8 cellular contexts compared by ENCODE assay signal in genomic region chr13:46796129-46796514, GRCh38. TPM values are rescaled to one million over a fixed set of nuclear protein-coding genes. Genes with fewer than 3 reads are reported as not detected.
DNase-seq lines count a peak whose midpoint lies in the region; ATAC-seq and TF ChIP-seq lines count a peak whose summit lies in the region.

No MANE protein-coding gene starts in this region.

- H3K4me3 ChIP-seq in HCT116 (replicated peaks in 1 of 2; ENCODE audit: low read depth in 1 of 2, low read length in 2 of 2) (peak overlapping the region; percentile 63 to 78), right cardiac atrium (ENCODE audit: low read length) (peak overlapping the region; percentile 56), skeletal muscle tissue (ENCODE audit: low read length in 3 of 3) (peak overlapping the region; percentile 95 to 98 (median 97))

- H3K9me3 Mint-ChIP-seq in activated CD4-positive, alpha-beta memory T cell treated with anti-CD3 and anti-CD28 coated beads for 36 hours: no peaks in the 10 kb centered on the region

- H3K9ac ChIP-seq in HCT116 (ENCODE audit: low read length) (peak overlapping the region; percentile 83), skeletal muscle tissue (ENCODE audit: low read depth in 1 of 3, low read length in 3 of 3) (peak overlapping the region; percentile 92 to 97 (median 93))

- H4K20me1 ChIP-seq in HCT116 (ENCODE audit: insufficient read depth): no peaks in the 10 kb centered on the region

- POLR2A ChIA-PET in HCT116 (lab: Charles Lee): no interaction called here
- POLR2A ChIA-PET in activated CD4-positive, alpha-beta memory T cell treated with anti-CD3 and anti-CD28 coated beads for 36 hours (lab: Charles Lee): no interaction called here
- POLR2A ChIA-PET in HEK293T (lab: Yijun Ruan, JAX): interaction anchor here (0.7 kb wide), 1 partner anchor 17 kb away, joined by 3 read pairs; no protein-coding TSS in a partner anchor

- WGBS in right cardiac atrium: 66% methylated on average over 5 of the region's 5 CpGs

- no peak for TF ChIP-seq CTCF in HCT116 (IDR thresholded peaks at IDR 0.05 in 2 of 3, conservative IDR thresholded peaks at IDR 0.05 in 1 of 3; ENCODE audit: borderline replicate concordance in 1 of 3, insufficient read depth in 1 of 3, low read depth in 2 of 3, low read length in 2 of 3)

- CTCF ChIA-PET in HCT116 (lab: Charles Lee): no interaction called here
- CTCF ChIA-PET in activated CD4-positive, alpha-beta memory T cell treated with anti-CD3 and anti-CD28 coated beads for 36 hours (lab: Charles Lee): no interaction called here
- CTCF ChIA-PET in HEK293T (lab: Yijun Ruan, JAX): no interaction called here

- H3K4me1 Mint-ChIP-seq in activated CD4-positive, alpha-beta memory T cell treated with anti-CD3 and anti-CD28 coated beads for 36 hours (ENCODE audit: low read depth): peaks cover 38% of the 10 kb centered on the region

- no peaks in the 10 kb centered on the region for H3K9me3 ChIP-seq in HCT116 (ENCODE audit: control insufficient read depth in 1 of 2, insufficient read depth in 1 of 2, low read depth in 1 of 2, low read length in 2 of 2)
- H3K9me3 ChIP-seq in right cardiac atrium (ENCODE audit: control insufficient read depth, low read length): no peaks in the 10 kb centered on the region
- no peaks in the 10 kb centered on the region for H3K9me3 ChIP-seq in skeletal muscle tissue (ENCODE audit: control insufficient read depth in 3 of 3, low read length in 3 of 3)

- peaks cover 10% of the 10 kb centered on the region for H3K36me3 Mint-ChIP-seq in activated CD4-positive, alpha-beta memory T cell treated with anti-CD3 and anti-CD28 coated beads for 36 hours

- ATAC-seq in HCT116 (no peak), right cardiac atrium (no peak)

- no peak for TF ChIP-seq POLR2A in HCT116 (IDR thresholded peaks at IDR 0.05; ENCODE audit: borderline replicate concordance, extremely low read depth, insufficient read depth, insufficient read length)

- no TSS peak for BruUV-seq in HCT116 (replicated peaks; lab: Mats Ljungman, UMichigan)

- RAD21 ChIA-PET in HCT116 (lab: Charles Lee; ENCODE audit: low non-redundant PET in 1 of 2, low total read pairs in 2 of 2, uncharacterized antibody in 2 of 2, unreplicated experiment in 2 of 2): interaction anchor here in 1 of 2 experiments (0.9 kb wide), 1 partner anchor 30 kb away, joined by 3 read pairs; no protein-coding TSS in a partner anchor

- no peak overlapping the region for H2AFZ ChIP-seq in HCT116 (ENCODE audit: low read depth, low read length, poor library complexity, severe bottlenecking)

- H3K79me2 ChIP-seq in HCT116 (ENCODE audit: insufficient read depth, low read length): peaks cover 56% of the 10 kb centered on the region

- TF ChIP-seq RAD21 in HCT116 (IDR thresholded peaks at IDR 0.05; ENCODE audit: low read depth): no peak

- peak overlapping the region; percentile 95 for H3K4me3 Mint-ChIP-seq in activated CD4-positive, alpha-beta memory T cell treated with anti-CD3 and anti-CD28 coated beads for 36 hours

- DNase-seq in HCT116 (ENCODE audit: low read depth, low spot score) (no peak), right cardiac atrium (no peak), RKO (ENCODE audit: low spot score) (no peak), mucosa of gallbladder (ENCODE audit: low spot score) (no peak), C1 segment of cervical spinal cord (lab: John Stamatoyannopoulos, UW) (no peak), HEK293T (ENCODE audit: extremely low spot score) (no peak)
- DNase-seq in activated CD4-positive, alpha-beta memory T cell treated with anti-CD3 and anti-CD28 coated beads for 36 hours: no peak

- peak overlapping the region; percentile 96 for H3K27ac Mint-ChIP-seq in activated CD4-positive, alpha-beta memory T cell treated with anti-CD3 and anti-CD28 coated beads for 36 hours

- H3K9me2 ChIP-seq in HCT116 (ENCODE audit: insufficient read depth): no peaks in the 10 kb centered on the region

- H3K27me3 ChIP-seq in HCT116 (ENCODE audit: insufficient read depth, low read length) (no peaks in the 10 kb centered on the region), right cardiac atrium (ENCODE audit: control insufficient read depth, insufficient read depth) (no peaks in the 10 kb centered on the region), skeletal muscle tissue (ENCODE audit: control insufficient read depth in 3 of 3, insufficient read depth in 3 of 3, low read length in 3 of 3) (no peaks in the 10 kb centered on the region)

- intact Hi-C loops in HCT116 (cut with micrococcal nuclease): no loop called here
- intact Hi-C loops in activated CD4-positive, alpha-beta memory T cell treated with anti-CD3 and anti-CD28 coated beads for 36 hours (cut with micrococcal nuclease): loop anchor here (2.0 to 10.0 kb wide), 3 partner anchors 45 to 1209 kb away; partner anchors contain the start of gene SUCLA2
- intact Hi-C loops in right cardiac atrium (cut with DNase I): no loop called here

- peak overlapping the region; percentile 89 for H3K4me2 ChIP-seq in HCT116 (ENCODE audit: low read length)

- H3K36me3 ChIP-seq in HCT116 (ENCODE audit: control insufficient read depth in 1 of 2, insufficient read depth in 2 of 2, low read length in 2 of 2): peaks cover 0 to 5% of the 10 kb centered on the region in 2 experiments; a peak in 2 of 4 replicates
- peaks cover 0 to under 1% (median 0%) of the 10 kb centered on the region in 3 donors for H3K36me3 ChIP-seq in skeletal muscle tissue (ENCODE audit: control insufficient read depth in 3 of 3, insufficient read depth in 3 of 3, low read length in 3 of 3)

- H3K27ac ChIP-seq in HCT116 (ENCODE audit: low read depth, low read length) (peak overlapping the region; percentile 89), right cardiac atrium (ENCODE audit: low read length) (peak overlapping the region; percentile 91), skeletal muscle tissue (ENCODE audit: low read depth, low read length) (peak overlapping the region; percentile 89)

- H3K27me3 Mint-ChIP-seq in activated CD4-positive, alpha-beta memory T cell treated with anti-CD3 and anti-CD28 coated beads for 36 hours: no peaks in the 10 kb centered on the region

- H3K4me1 ChIP-seq in HCT116 (ENCODE audit: control insufficient read depth in 1 of 2, insufficient read depth in 2 of 2, low read length in 2 of 2) (peaks cover 14 to 21% of the 10 kb centered on the region in 2 experiments), right cardiac atrium (ENCODE audit: control insufficient read depth, insufficient read depth, low read length) (peaks cover 4% of the 10 kb centered on the region), skeletal muscle tissue (ENCODE audit: control insufficient read depth in 3 of 3, insufficient read depth in 3 of 3, low read length in 3 of 3) (peaks cover 3 to 17% (median 14%) of the 10 kb centered on the region in 3 donors)

TF ChIP-seq in HCT116, 20 proteins besides CTCF, POLR2A, EP300 and RAD21:
- no peak for TF ChIP-seq CBX3 (IDR thresholded peaks at IDR 0.05; ENCODE audit: low read depth)
- no peak for TF ChIP-seq CEBPB (IDR thresholded peaks at IDR 0.05; ENCODE audit: low read depth)
TF ChIP-seq in HCT116: peak in this region for 0.

TF ChIP-seq in HEK293T, 16 proteins besides CTCF, POLR2A, EP300 and RAD21:
- TF ChIP-seq SP1 (IDR thresholded peaks at IDR 0.05) (no peak), FOXM1 (IDR thresholded peaks at IDR 0.05; ENCODE audit: borderline replicate concordance) (no peak), BHLHE40 (IDR thresholded peaks at IDR 0.05; ENCODE audit: borderline replicate concordance) (no peak), ZNF384 (IDR thresholded peaks at IDR 0.05) (no peak), LEF1 (IDR thresholded peaks at IDR 0.05; ENCODE audit: borderline replicate concordance) (no peak), ELF4 (IDR thresholded peaks at IDR 0.05) (no peak)

RNA-seq across cellular contexts. Expression of gene ESD, which starts 0.8 kb away (rescaled TPM):
- 111 TPM for total RNA-seq in HCT116 (2021; ENCODE audit: unreplicated experiment)
- 50.1 and 81.0 TPM in 2 replicates for polyA plus RNA-seq in HCT116 (2012)
- 100 to 1,000 TPM; 137 to 146 TPM for total RNA-seq in activated CD4-positive, alpha-beta memory T cell treated with anti-CD3 and anti-CD28 coated beads for 36 hours
- total RNA-seq in right cardiac atrium: 100 to 1,000 TPM in 2 of 4 donors, 10 to 100 TPM in 2; 99.7 to 113 (median 102) TPM
- 147 TPM for polyA plus RNA-seq in right cardiac atrium
- total RNA-seq in skeletal muscle tissue: 120 TPM
- total RNA-seq in mucosa of gallbladder: 86.8 TPM
